In the genomic region with DNA sequence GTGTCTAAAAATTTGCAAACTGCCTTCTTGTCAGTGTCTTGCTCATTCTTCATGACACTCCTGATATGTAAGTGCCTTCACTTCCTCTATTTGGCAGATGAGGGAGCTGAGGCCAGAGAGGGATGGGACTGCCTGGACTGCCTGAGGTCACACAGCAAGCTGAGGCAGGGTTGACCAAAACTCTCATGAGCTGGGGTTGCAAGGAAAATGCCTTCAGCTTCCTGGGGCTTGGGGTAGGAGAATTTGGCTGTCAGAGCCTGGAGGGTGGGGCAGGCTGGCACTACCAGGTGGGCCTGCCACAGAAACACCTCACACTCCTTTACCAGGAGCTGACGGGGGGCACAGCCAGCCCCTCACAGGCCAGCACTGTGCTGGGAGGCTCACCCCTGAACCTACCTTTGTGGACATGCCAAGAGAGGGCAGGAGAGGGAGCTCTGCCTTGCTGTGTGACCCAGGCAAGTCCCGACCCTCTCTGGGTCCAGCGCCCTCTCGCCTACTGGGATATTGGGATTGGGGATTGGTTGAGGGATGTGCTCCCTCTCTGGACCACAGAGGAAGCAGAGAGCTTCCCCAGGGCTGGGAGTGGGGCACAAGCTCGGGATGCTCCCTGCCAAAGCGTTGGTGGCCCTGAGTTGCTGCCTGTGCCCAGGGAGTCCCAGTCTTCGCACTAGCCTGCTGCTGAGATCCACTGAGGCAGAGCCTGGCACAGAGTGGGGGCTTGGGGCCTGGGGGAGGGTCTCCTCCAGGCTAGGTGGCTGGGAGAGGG, we compare ENCODE assay signal across 13 cellular contexts. TPM values are rescaled to one million over a fixed set of nuclear protein-coding genes. Genes with fewer than 3 reads are reported as not detected.
A peak's percentile ranks its signal among the peaks of the same experiment; 100 is the strongest.
DNase-seq lines count a peak whose midpoint lies in the region; TF ChIP-seq lines count a peak whose summit lies in the region.
"Had no signal": no experiment of that assay in that cellular context is flagged by ENCODE, and none has a peak within 500 bp of the region (broad histone marks: within the 10 kb centered on the region; RNA-seq: fewer than 3 reads in every experiment).

No MANE protein-coding gene starts in this region.

- no peak overlapping the region for H2BK15ac ChIP-seq in H9 (ENCODE audit: low read depth, low read length)

- no peak overlapping the region for H4K91ac ChIP-seq in H9 (ENCODE audit: insufficient read length, low read depth, low read length)

- no peak overlapping the region for H3K4ac ChIP-seq in H9 (ENCODE audit: low read depth, low read length)

- no peak overlapping the region for H3K14ac ChIP-seq in H9 (ENCODE audit: insufficient read depth, low read length)

- no peak overlapping the region for H2BK5ac ChIP-seq in H9 (ENCODE audit: insufficient read length, low read length)

- no peak overlapping the region for H3K23ac ChIP-seq in H9 (ENCODE audit: insufficient read length, low read depth, low read length)

- H3K9ac ChIP-seq in H9 (ENCODE audit: extremely low read depth, insufficient read length, low read length), result no peak overlapping the region

- 0 out of 5 replicates have a peak overlapping the region, but pooled peaks of 1 of the 2 experiments have one; percentile 20 for H3K4me3 Mint-ChIP-seq in H9
- H3K4me3 Mint-ChIP-seq in HFFc6, result no peak overlapping the region

- no peak overlapping the region for H3K18ac ChIP-seq in H9 (ENCODE audit: insufficient read length, low read depth, low read length)

- H3K36me3 Mint-ChIP-seq in H9 (ENCODE audit: insufficient read depth in 1 of 3, low read depth in 3 of 3), result no peaks in the 10 kb centered on the region
- H3K36me3 Mint-ChIP-seq in HFFc6 (ENCODE audit: low read depth), result no peaks in the 10 kb centered on the region

- H2BK12ac ChIP-seq in H9 (ENCODE audit: insufficient read length, low read depth, low read length), result no peak overlapping the region

- H3K36me3 ChIP-seq in mesodermal cell (ENCODE audit: control insufficient read depth, insufficient read depth, low read length), result no peaks in the 10 kb centered on the region
- H3K36me3 ChIP-seq: gastrocnemius medialis, SJCRH30 had no signal

- H3K27me3 ChIP-seq in H9 (ENCODE audit: insufficient read depth, low read length), result no peaks in the 10 kb centered on the region; the same call in 1 of the 2 replicates
- H3K27me3 ChIP-seq: gastrocnemius medialis, SJCRH30 had no signal

- no peaks in the 10 kb centered on the region for H3K4me1 ChIP-seq in H9 (ENCODE audit: insufficient read depth, low read length)
- peaks cover 31% of the 10 kb centered on the region for H3K4me1 ChIP-seq in mesodermal cell (ENCODE audit: control insufficient read depth, insufficient read depth, low read length, poor library complexity, severe bottlenecking)

- peaks cover 26 to 45% of the 10 kb centered on the region in 2 experiments for H3K4me1 Mint-ChIP-seq in H9
- H3K4me1 Mint-ChIP-seq in HFFc6 (ENCODE audit: low read depth), result peaks cover 18% of the 10 kb centered on the region

- in situ Hi-C loops in G401 (cut with HindIII; ENCODE audit: low sequenced_read_pairs), result no loop called here

- no peak overlapping the region for H3K56ac ChIP-seq in H9 (ENCODE audit: insufficient read length, low read depth, low read length)

- no peaks in the 10 kb centered on the region; a peak in 1 of 5 replicates for H3K9me3 Mint-ChIP-seq in H9
- H3K9me3 Mint-ChIP-seq in HFFc6, result no peaks in the 10 kb centered on the region

- no peak overlapping the region for H3K4me2 ChIP-seq in H9 (ENCODE audit: insufficient read depth, insufficient read length, low read length)

- H2AK5ac ChIP-seq in H9 (ENCODE audit: insufficient read length, low read length), result no peak overlapping the region

- H3K23me2 ChIP-seq in H9 (ENCODE audit: insufficient read length, low read depth, low read length, poor library complexity, severe bottlenecking), result no peaks in the 10 kb centered on the region

- H3T11ph ChIP-seq in H9 (ENCODE audit: low read length), result no peak overlapping the region

- no peak overlapping the region for H4K5ac ChIP-seq in H9 (ENCODE audit: insufficient read length, low read depth, low read length)

- H3K79me2 ChIP-seq in H9 (ENCODE audit: insufficient read depth, low read length), result no peaks in the 10 kb centered on the region

- peak; percentile 73 for DNase-seq in CD1c-positive myeloid dendritic cell (ENCODE audit: extremely low spot score)
- DNase-seq in H9, result peak; percentile 47
- DNase-seq in SKM-1 treated with dmso at 0.1 percent for 144 hours (lab: John Stamatoyannopoulos, UW; ENCODE audit: unreplicated experiment), result peak; percentile 65
- DNase-seq in HFFc6, result no peak
- no peak for DNase-seq in G401 (ENCODE audit: low spot score)
- no peak for DNase-seq in substantia nigra (lab: John Stamatoyannopoulos, UW)
- DNase-seq: activated CD4-positive, alpha-beta T cell treated with anti-CD3 and anti-CD28 coated beads, Interleukin-2, amount 50 U/mL, for 48 hours; NCI-H2107; SJCRH30 had no signal

- H2BK120ac ChIP-seq in H9 (ENCODE audit: low read depth, low read length, poor library complexity, severe bottlenecking), result no peak overlapping the region

- no peaks in the 10 kb centered on the region for H3K79me1 ChIP-seq in H9 (ENCODE audit: insufficient read depth, low read depth, low read length, poor library complexity, severe bottlenecking)

- no CpG with 5 or more reads among the region's 7 CpGs for WGBS in H9 (ENCODE audit: extremely low coverage, insufficient read length, low lambda C conversion rate)
- 92 to 93% methylated on average over 5 to 6 of the region's 7 CpGs for WGBS in mesodermal cell (ENCODE audit: insufficient coverage in 2 of 2), 2 experiments

- H2BK20ac ChIP-seq in H9 (ENCODE audit: low read depth, low read length, poor library complexity, severe bottlenecking), result no peak overlapping the region

- TF ChIP-seq CTCF in H9 (conservative IDR thresholded peaks at IDR 0.05) (0 out of 3 replicates have a peak, but pooled peaks have one; percentile 12), HFFc6 (IDR thresholded peaks at IDR 0.05) (no peak)

- H4K8ac ChIP-seq in H9 (replicated peaks; ENCODE audit: insufficient read length, low read depth, low read length), result no peak overlapping the region

- H3K9me3 ChIP-seq in H9 (ENCODE audit: control insufficient read depth, low read depth, low read length), result no peaks in the 10 kb centered on the region
- H3K9me3 ChIP-seq in mesodermal cell (ENCODE audit: control insufficient read depth, low read length), result no peaks in the 10 kb centered on the region
- H3K9me3 ChIP-seq: gastrocnemius medialis, SJCRH30 had no signal

- H3K27me3 Mint-ChIP-seq in H9 (ENCODE audit: low read depth), result peaks cover 14% of the 10 kb centered on the region
- peaks cover 10% of the 10 kb centered on the region for H3K27me3 Mint-ChIP-seq in HFFc6 (ENCODE audit: insufficient read depth)

- no peak overlapping the region; a peak in 1 of 7 replicates for H3K27ac Mint-ChIP-seq in H9
- no peak overlapping the region for H3K27ac Mint-ChIP-seq in HFFc6

- H3K27ac ChIP-seq in H9 (ENCODE audit: insufficient read length, low read depth, low read length), result no peak overlapping the region
- H3K27ac ChIP-seq in mesodermal cell (ENCODE audit: low read depth, low read length, severe bottlenecking), result peak overlapping the region; percentile 53
- H3K27ac ChIP-seq in substantia nigra (ENCODE audit: low read depth, low read length, poor library complexity, severe bottlenecking), result no peak overlapping the region
- H3K27ac ChIP-seq: gastrocnemius medialis, SJCRH30 had no signal

- H2AFZ ChIP-seq in H9 (ENCODE audit: low read length), result no peak overlapping the region

- H3K4me3 ChIP-seq in mesodermal cell (ENCODE audit: extremely low read depth, insufficient read depth, low read length, poor library complexity, severe bottlenecking), result no peak overlapping the region
- H3K4me3 ChIP-seq: gastrocnemius medialis, lung, SJCRH30 had no signal

- H4K20me1 ChIP-seq in H9 (ENCODE audit: control insufficient read depth, insufficient read depth, insufficient read length), result no peaks in the 10 kb centered on the region

RNA-seq across cellular contexts. Expression of a gene that starts 1.9 kb away (rescaled TPM):
- not detected in 2 replicates for total RNA-seq in H9 (2021)
- 2.8 TPM for polyA plus RNA-seq in mesodermal cell (2013, experiment 1 of 2)
- 3.0 TPM for polyA plus RNA-seq in mesodermal cell (2013, experiment 2 of 2)
- 1 to 10 TPM in 4 of 6 experiments, under 1 TPM in 2; 0.54 to 2.4 (median 1.9) TPM for total RNA-seq in HFFc6 (2021; fragmentation: NEBNext Ultra II Directional; extraction: Animal tissue kit (Norgen Biotek cat#: 25700))
- total RNA-seq in G401 (2014; rRNA removed; shearing (Covaris generic)), result not detected in 2 replicates
- total RNA-seq: Calu3, SJCRH30 had no signal

RNA-seq across cellular contexts. Expression of a gene that starts 37.8 kb away (rescaled TPM):
- total RNA-seq in H9 (2021), result 6.2 and 7.4 TPM in 2 replicates
- 83.9 TPM for polyA plus RNA-seq in mesodermal cell (2013, experiment 1 of 2)
- polyA plus RNA-seq in mesodermal cell (2013, experiment 2 of 2), result 71.8 TPM
- total RNA-seq in HFFc6 (2021; fragmentation: NEBNext Ultra II Directional; extraction: Animal tissue kit (Norgen Biotek cat#: 25700)), result 100 to 1,000 TPM in 2 of 6 experiments, 10 to 100 TPM in 4; 84.6 to 112 (median 92.1) TPM
- total RNA-seq in G401 (2014; rRNA removed; shearing (Covaris generic)), result 19.9 and 31.0 TPM in 2 replicates

RNA-seq across cellular contexts. Expression of a gene that starts 52.2 kb away (rescaled TPM):
- 0.26 and 0.35 TPM in 2 replicates for total RNA-seq in H9 (2021)
- polyA plus RNA-seq in mesodermal cell (2013, experiment 1 of 2), result 0.11 TPM
- polyA plus RNA-seq in mesodermal cell (2013, experiment 2 of 2), result 0.20 TPM
- under 1 TPM in 5 of 6 experiments, not detected in 1; 0.08 to 0.20 (median 0.16) TPM for total RNA-seq in HFFc6 (2021; fragmentation: NEBNext Ultra II Directional; extraction: Animal tissue kit (Norgen Biotek cat#: 25700))
- not detected in 2 replicates for total RNA-seq in G401 (2014; rRNA removed; shearing (Covaris generic))
- total RNA-seq: SJCRH30 had no signal

Comparison
In these comparisons a context has a peak if more than half of its experiments do, and no peak if none do; other contexts are left out.
1. DNase-seq: peak in CD1c-positive myeloid dendritic cell (single experiment), H9 (single experiment) and SKM-1 treated with dmso at 0.1 percent for 144 hours (single experiment); none in HFFc6 (single experiment), G401 (single experiment) and substantia nigra (0 of 49).